9 cellular contexts compared by ENCODE assay signal in the genomic region with DNA sequence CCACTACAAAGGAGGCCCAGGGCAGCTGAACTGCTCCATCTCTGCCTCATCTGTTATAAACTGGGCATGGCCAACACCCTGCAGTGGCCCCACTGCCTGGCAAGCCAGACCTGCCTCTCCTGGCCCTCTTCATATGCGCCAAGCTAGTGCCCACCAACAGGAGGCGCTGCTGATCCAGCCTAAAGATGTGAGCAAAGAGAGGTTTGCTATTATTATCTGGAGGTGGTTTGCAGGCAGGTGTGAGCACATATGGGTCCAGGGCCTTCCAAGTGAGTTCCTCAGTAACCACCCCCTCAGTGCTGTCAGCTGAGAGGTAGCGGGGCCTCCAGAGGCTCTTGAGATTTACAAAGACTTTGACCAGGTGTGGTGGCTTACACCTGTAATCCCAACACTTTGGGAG.
DNase-seq lines count a peak whose midpoint lies in the region; ATAC-seq and TF ChIP-seq lines count a peak whose summit lies in the region.
"Had no signal": no experiment of that assay in that cellular context is flagged by ENCODE, and none has a peak within 500 bp of the region (broad histone marks: within the 10 kb centered on the region; RNA-seq: fewer than 3 reads in every experiment).

No MANE protein-coding gene starts in this region.

- no peak overlapping the region for H3K4me3 Mint-ChIP-seq in CD4-positive, alpha-beta T cell
- no peak overlapping the region for H3K4me3 Mint-ChIP-seq in activated T-cell treated with anti-CD3 and anti-CD28 coated beads, Interleukin-2, amount 50 U/mL, for 24 hours

- H3K9me3 Mint-ChIP-seq in CD4-positive, alpha-beta T cell, result no peaks in the 10 kb centered on the region
- H3K9me3 Mint-ChIP-seq in activated T-cell treated with anti-CD3 and anti-CD28 coated beads, Interleukin-2, amount 50 U/mL, for 24 hours, result no peaks in the 10 kb centered on the region

- TF ChIP-seq CTCF in CD4-positive, alpha-beta T cell (IDR thresholded peaks at IDR 0.05), result peak; percentile 34
- TF ChIP-seq CTCF in NB4 (IDR thresholded peaks at IDR 0.05; ENCODE audit: low read depth, low read length), result peak; percentile 69

- peak; percentile 34 to 63 (median 44) for DNase-seq in CD4-positive, alpha-beta T cell
- peak; percentile 62 for DNase-seq in NB4 (ENCODE audit: low read depth)
- peak; percentile 85 for DNase-seq in activated T-cell treated with anti-CD3 and anti-CD28 coated beads, Interleukin-2, amount 50 U/mL, for 24 hours
- DNase-seq in iPS DF 4.7 (ENCODE audit: extremely low read depth, low spot score), result peak; percentile 30
- peak; percentile 88 for DNase-seq in stimulated activated CD8-positive, alpha-beta memory T cell treated with anti-CD3 and anti-CD28 coated beads, Interleukin-4, amount 100 ng/mL, for 48 hours
- DNase-seq in amygdala (lab: John Stamatoyannopoulos, UW), result no peak
- DNase-seq in putamen (ENCODE audit: low spot score), result no peak

- no peaks in the 10 kb centered on the region for H3K36me3 Mint-ChIP-seq in CD4-positive, alpha-beta T cell (ENCODE audit: low read depth)
- no peaks in the 10 kb centered on the region for H3K36me3 Mint-ChIP-seq in activated T-cell treated with anti-CD3 and anti-CD28 coated beads, Interleukin-2, amount 50 U/mL, for 24 hours (ENCODE audit: low read depth)

- TF ChIP-seq POLR2A in NB4 (IDR thresholded peaks at IDR 0.05; ENCODE audit: extremely low read depth, insufficient read length), result no peak

- POLR2A ChIA-PET in CD4-positive, alpha-beta T cell (lab: Charles Lee), result no interaction called here

- no peaks in the 10 kb centered on the region for H3K9me3 ChIP-seq in CD4-positive, alpha-beta T cell (ENCODE audit: control insufficient read depth, low read length)

- peaks cover 11% of the 10 kb centered on the region for H3K27me3 ChIP-seq in CD4-positive, alpha-beta T cell (ENCODE audit: control insufficient read depth, insufficient read depth, low read length)

- no peak overlapping the region for H3K27ac ChIP-seq in CD4-positive, alpha-beta T cell (ENCODE audit: low read depth, low read length)

- no peak for ATAC-seq in CD4-positive, alpha-beta T cell (ENCODE audit: poor library complexity)
- ATAC-seq in GM21390 (IDR thresholded peaks at IDR 0.05; ENCODE audit: unreplicated experiment), result no peak
- ATAC-seq: left colon had no signal

- H3K27ac Mint-ChIP-seq in CD4-positive, alpha-beta T cell, result no peak overlapping the region
- no peak overlapping the region for H3K27ac Mint-ChIP-seq in activated T-cell treated with anti-CD3 and anti-CD28 coated beads, Interleukin-2, amount 50 U/mL, for 24 hours

- no peak overlapping the region for H3K4me3 ChIP-seq in NB4 (ENCODE audit: low read depth, low read length)

- H3K4me1 Mint-ChIP-seq in CD4-positive, alpha-beta T cell (ENCODE audit: low read depth), result peaks cover 10% of the 10 kb centered on the region
- peaks cover 44% of the 10 kb centered on the region for H3K4me1 Mint-ChIP-seq in activated T-cell treated with anti-CD3 and anti-CD28 coated beads, Interleukin-2, amount 50 U/mL, for 24 hours (ENCODE audit: low read depth)

- intact Hi-C loops in CD4-positive, alpha-beta T cell (cut with DNase I, micrococcal nuclease), result loop anchor here (1.0 to 10.0 kb wide), 2 partner anchors 221 to 391 kb away; no protein-coding TSS in a partner anchor

- CTCF ChIA-PET in CD4-positive, alpha-beta T cell (lab: Charles Lee), result interaction anchor here (0.6 to 1.4 kb wide), 5 partner anchors 16 to 693 kb away, joined by 3 to 13 read pairs (median 4); no protein-coding TSS in a partner anchor

- peaks cover 40% of the 10 kb centered on the region for H3K27me3 Mint-ChIP-seq in CD4-positive, alpha-beta T cell
- peaks cover 16% of the 10 kb centered on the region for H3K27me3 Mint-ChIP-seq in activated T-cell treated with anti-CD3 and anti-CD28 coated beads, Interleukin-2, amount 50 U/mL, for 24 hours

Comparison
In these comparisons a context has a peak if more than half of its experiments do, and no peak if none do; other contexts are left out.
1. DNase-seq: peak in CD4-positive, alpha-beta T cell (10 of 10), NB4 (single experiment), activated T-cell treated with anti-CD3 and anti-CD28 coated beads, Interleukin-2, amount 50 U/mL, for 24 hours (single experiment), iPS DF 4.7 (single experiment) and stimulated activated CD8-positive, alpha-beta memory T cell treated with anti-CD3 and anti-CD28 coated beads, Interleukin-4, amount 100 ng/mL, for 48 hours (single experiment); none in amygdala (0 of 56) and putamen (single experiment).